In genomic region chr10:17084258-17084657, GRCh38 we compare ENCODE assay signal across 26 cellular contexts.
"Had no signal": no experiment of that assay in that cellular context is flagged by ENCODE, and none has a peak within 500 bp of the region (broad histone marks: within the 10 kb centered on the region; RNA-seq: fewer than 3 reads in every experiment).

No MANE protein-coding gene starts in this region.

- ATAC-seq: activated T-helper 17 cell treated with anti-CD3 and anti-CD28 coated beads, Interleukin-2, amount 50 U/mL, for 72 hours had no signal

- H3K36me3 ChIP-seq: brain microvascular endothelial cell, SJCRH30 had no signal

- DNase-seq: activated CD4-positive, alpha-beta memory T cell treated with anti-CD3 and anti-CD28 coated beads, Interleukin-2, amount 10 ng/mL, durations not matched to agents 7 days and 5 days; activated CD4-positive, alpha-beta T cell treated with anti-CD3 and anti-CD28 coated beads, Interleukin-2, amount 10 ng/mL, durations not matched to agents 7 days and 5 days; activated CD4-positive, CD25-positive, alpha-beta regulatory T cell; activated gamma-delta T cell; activated naive CD4-positive, alpha-beta T cell treated with anti-CD3 and anti-CD28 coated beads for 36 hours; activated T-cell treated with anti-CD3 and anti-CD28 coated beads for 4 hours; activated T-cell treated with anti-CD3 and anti-CD28 coated beads, Interleukin-2, amount 50 U/mL, for 48 hours; brain microvascular endothelial cell; Kasumi-1; KBM-7; NCI-H1092; NCI-H1417; NCI-H1930; NCI-H2171; NCI-H345; NCI-H510A; NCI-H526 treated with DMSO at 0.1 percent for 48 hours; NCI-H82; Peyer's patch; SJCRH30; SK-N-SH; T-helper 1 cell had no signal

- H3K9me3 ChIP-seq: Peyer's patch, SJCRH30, SK-N-SH had no signal

- H3K27ac ChIP-seq: brain microvascular endothelial cell, Peyer's patch, RWPE1, SJCRH30, VCaP had no signal

- H3K4me3 Mint-ChIP-seq: activated CD4-positive, alpha-beta memory T cell treated with anti-CD3 and anti-CD28 coated beads, Interleukin-2, amount 10 ng/mL, durations not matched to agents 7 days and 5 days; activated CD4-positive, alpha-beta T cell treated with anti-CD3 and anti-CD28 coated beads, Interleukin-2, amount 10 ng/mL, durations not matched to agents 7 days and 5 days; activated naive CD4-positive, alpha-beta T cell treated with anti-CD3 and anti-CD28 coated beads for 36 hours; activated naive CD8-positive, alpha-beta T cell; activated T-helper 17 cell treated with anti-CD3 and anti-CD28 coated beads, Interleukin-2, amount 50 U/mL, for 72 hours had no signal

- H3K9me2 ChIP-seq: SK-N-SH had no signal

- H3K4me1 Mint-ChIP-seq: activated CD4-positive, alpha-beta memory T cell treated with anti-CD3 and anti-CD28 coated beads, Interleukin-2, amount 10 ng/mL, durations not matched to agents 7 days and 5 days; activated T-helper 17 cell treated with anti-CD3 and anti-CD28 coated beads, Interleukin-2, amount 50 U/mL, for 72 hours had no signal

- H3K4me2 ChIP-seq: SK-N-SH had no signal

- H3K27ac Mint-ChIP-seq: activated CD4-positive, alpha-beta memory T cell treated with anti-CD3 and anti-CD28 coated beads, Interleukin-2, amount 10 ng/mL, durations not matched to agents 7 days and 5 days; activated CD4-positive, alpha-beta T cell treated with anti-CD3 and anti-CD28 coated beads, Interleukin-2, amount 10 ng/mL, durations not matched to agents 7 days and 5 days; activated naive CD4-positive, alpha-beta T cell treated with anti-CD3 and anti-CD28 coated beads for 36 hours; activated naive CD8-positive, alpha-beta T cell; activated T-helper 17 cell treated with anti-CD3 and anti-CD28 coated beads, Interleukin-2, amount 50 U/mL, for 72 hours had no signal

- H3K4me1 ChIP-seq: Peyer's patch, SJCRH30 had no signal

- H3K27me3 Mint-ChIP-seq: activated CD4-positive, alpha-beta memory T cell treated with anti-CD3 and anti-CD28 coated beads, Interleukin-2, amount 10 ng/mL, durations not matched to agents 7 days and 5 days; activated CD4-positive, alpha-beta T cell treated with anti-CD3 and anti-CD28 coated beads, Interleukin-2, amount 10 ng/mL, durations not matched to agents 7 days and 5 days; activated naive CD8-positive, alpha-beta T cell; activated T-helper 17 cell treated with anti-CD3 and anti-CD28 coated beads, Interleukin-2, amount 50 U/mL, for 72 hours had no signal

- H3K27me3 ChIP-seq: brain microvascular endothelial cell, Peyer's patch, SJCRH30 had no signal

- H3K4me3 ChIP-seq: Peyer's patch, SJCRH30 had no signal

- H3K9me3 Mint-ChIP-seq: activated CD4-positive, alpha-beta memory T cell treated with anti-CD3 and anti-CD28 coated beads, Interleukin-2, amount 10 ng/mL, durations not matched to agents 7 days and 5 days; activated CD4-positive, alpha-beta T cell treated with anti-CD3 and anti-CD28 coated beads, Interleukin-2, amount 10 ng/mL, durations not matched to agents 7 days and 5 days; activated naive CD4-positive, alpha-beta T cell treated with anti-CD3 and anti-CD28 coated beads for 36 hours; activated T-helper 17 cell treated with anti-CD3 and anti-CD28 coated beads, Interleukin-2, amount 50 U/mL, for 72 hours had no signal
